Comparison of ENCODE assay signal across 8 cellular contexts in the genomic region with DNA sequence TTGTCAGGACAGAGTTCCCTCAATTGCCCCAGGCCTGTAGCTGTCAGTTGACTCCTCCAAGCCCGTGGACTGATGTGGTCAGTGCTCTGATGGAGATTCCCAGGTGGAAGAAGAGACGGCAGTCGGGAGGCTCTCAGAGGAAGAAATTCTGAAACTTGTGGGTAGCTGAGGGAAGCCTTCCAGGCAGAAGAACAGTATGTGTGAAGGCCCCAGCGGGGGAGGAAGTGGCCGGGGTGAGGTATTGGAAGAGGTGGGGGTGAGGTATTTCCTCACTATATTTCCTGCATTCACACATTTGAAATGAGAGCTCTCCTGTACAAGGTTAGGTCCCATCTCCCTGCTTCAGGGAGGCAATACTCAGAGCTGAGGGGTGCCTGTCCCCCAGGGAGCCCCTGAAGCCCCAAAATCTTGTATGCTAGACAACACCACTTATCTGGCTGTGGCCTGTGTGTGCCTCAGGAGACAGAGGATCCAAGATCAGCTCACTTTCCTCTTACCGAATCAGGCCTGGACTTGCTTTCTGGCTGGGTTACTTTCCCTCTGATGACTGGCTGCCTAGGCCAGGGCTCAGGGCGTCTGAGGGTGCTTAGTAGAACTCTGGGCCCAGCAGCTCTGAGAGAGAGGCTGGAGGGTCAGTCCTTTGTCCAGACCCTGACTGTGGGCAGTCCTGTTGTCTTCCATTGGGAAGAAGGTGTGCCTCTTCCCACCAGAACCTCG. TPM values are rescaled to one million over a fixed set of nuclear protein-coding genes. Genes with fewer than 3 reads are reported as not detected.
DNase-seq lines count a peak whose midpoint lies in the region; ATAC-seq and TF ChIP-seq lines count a peak whose summit lies in the region.

No MANE protein-coding gene starts in this region.

- TF ChIP-seq POLR2A in stomach (IDR thresholded peaks at IDR 0.05), result no peak

- TF ChIP-seq CTCF in ascending aorta (IDR thresholded peaks at IDR 0.05), result no peak
- no peak for TF ChIP-seq CTCF in stomach (IDR thresholded peaks at IDR 0.05)

- intact Hi-C loops in ascending aorta (cut with DNase I) (loop anchor here (2.0 kb wide), 1 partner anchor 29 kb away; no protein-coding TSS in a partner anchor), stomach (cut with DNase I; ENCODE audit: low total_unique reads) (no loop called here)

- H3K27ac ChIP-seq in ascending aorta, result peak overlapping the region; percentile 64 to 83
- H3K27ac ChIP-seq in muscle layer of duodenum (ENCODE audit: low read length), result peak overlapping the region; percentile 48
- peak overlapping the region; percentile 5 to 87 (median 57) for H3K27ac ChIP-seq in stomach

- H3K27me3 ChIP-seq in ascending aorta (no peaks in the 10 kb centered on the region), muscle layer of duodenum (ENCODE audit: low read depth, low read length) (no peaks in the 10 kb centered on the region), stomach (no peaks in the 10 kb centered on the region)

- H3K4me3 ChIP-seq in ascending aorta, result no peak overlapping the region
- no peak overlapping the region for H3K4me3 ChIP-seq in muscle layer of duodenum (ENCODE audit: low read depth in 1 of 2, low read length in 2 of 2)
- no peak overlapping the region for H3K4me3 ChIP-seq in stomach

- H3K4me1 ChIP-seq in ascending aorta (peaks cover 22 to 55% of the 10 kb centered on the region in 2 donors), muscle layer of duodenum (ENCODE audit: control insufficient read depth in 1 of 2, insufficient read depth in 2 of 2, low read length in 2 of 2) (peaks cover 13 to 41% of the 10 kb centered on the region in 2 donors), stomach (peaks cover 26 to 75% (median 53%) of the 10 kb centered on the region in 4 donors)

- peak; percentile 58 for DNase-seq in GM19238 (ENCODE audit: insufficient read length, low spot score)
- DNase-seq in T-helper 1 cell, result peak; percentile 22 to 73 (median 33)
- DNase-seq in ascending aorta (ENCODE audit: low spot score in 2 of 2), result no peak
- no peak for DNase-seq in stomach
- no peak for DNase-seq in superior temporal gyrus (ENCODE audit: extremely low spot score)
- DNase-seq in NCI-H774 (lab: John Stamatoyannopoulos, UW), result no peak

- H3K9me3 ChIP-seq in ascending aorta (no peaks in the 10 kb centered on the region), muscle layer of duodenum (ENCODE audit: control insufficient read depth in 1 of 2, low read length in 2 of 2) (no peaks in the 10 kb centered on the region), stomach (no peaks in the 10 kb centered on the region)

- ATAC-seq in GM21717 (IDR thresholded peaks at IDR 0.05; ENCODE audit: unreplicated experiment), result no peak

- WGBS in stomach, 5 donors, result 52 to 65% (median 58%) methylated on average over 7 to 8 of the region's 8 CpGs

- H3K36me3 ChIP-seq in ascending aorta (peaks cover 10 to 17% of the 10 kb centered on the region in 2 donors), muscle layer of duodenum (ENCODE audit: control insufficient read depth in 1 of 2, insufficient read depth in 2 of 2, low read length in 2 of 2) (peaks cover 9 to 10% of the 10 kb centered on the region in 2 donors), stomach (peaks cover 6 to 26% (median 11%) of the 10 kb centered on the region in 4 donors)

- TF ChIP-seq EP300 in stomach (IDR thresholded peaks at IDR 0.05), result no peak

RNA-seq across cellular contexts. Expression of a gene that starts 49.3 kb away (rescaled TPM):
- total RNA-seq in ascending aorta (717 TPM), stomach (100 to 1,000 TPM in 4 of 5 donors, 10 to 100 TPM in 1; 33.0 to 738 (median 258) TPM)
- polyA plus RNA-seq in stomach, result 100 to 1,000 TPM; 101 to 941 (median 189) TPM

Comparison
In these comparisons a context has a peak if more than half of its experiments do, and no peak if none do; other contexts are left out.
1. DNase-seq: peak in GM19238 (single experiment) and T-helper 1 cell (5 of 5); none in ascending aorta (0 of 2), stomach (single experiment), superior temporal gyrus (single experiment) and NCI-H774 (single experiment).
2. Peak in every context shown above with its lines, with median percentiles within 50 percentile points of each other: H3K27ac ChIP-seq.